ENCODE assay signal across 8 cellular contexts in the genomic region with DNA sequence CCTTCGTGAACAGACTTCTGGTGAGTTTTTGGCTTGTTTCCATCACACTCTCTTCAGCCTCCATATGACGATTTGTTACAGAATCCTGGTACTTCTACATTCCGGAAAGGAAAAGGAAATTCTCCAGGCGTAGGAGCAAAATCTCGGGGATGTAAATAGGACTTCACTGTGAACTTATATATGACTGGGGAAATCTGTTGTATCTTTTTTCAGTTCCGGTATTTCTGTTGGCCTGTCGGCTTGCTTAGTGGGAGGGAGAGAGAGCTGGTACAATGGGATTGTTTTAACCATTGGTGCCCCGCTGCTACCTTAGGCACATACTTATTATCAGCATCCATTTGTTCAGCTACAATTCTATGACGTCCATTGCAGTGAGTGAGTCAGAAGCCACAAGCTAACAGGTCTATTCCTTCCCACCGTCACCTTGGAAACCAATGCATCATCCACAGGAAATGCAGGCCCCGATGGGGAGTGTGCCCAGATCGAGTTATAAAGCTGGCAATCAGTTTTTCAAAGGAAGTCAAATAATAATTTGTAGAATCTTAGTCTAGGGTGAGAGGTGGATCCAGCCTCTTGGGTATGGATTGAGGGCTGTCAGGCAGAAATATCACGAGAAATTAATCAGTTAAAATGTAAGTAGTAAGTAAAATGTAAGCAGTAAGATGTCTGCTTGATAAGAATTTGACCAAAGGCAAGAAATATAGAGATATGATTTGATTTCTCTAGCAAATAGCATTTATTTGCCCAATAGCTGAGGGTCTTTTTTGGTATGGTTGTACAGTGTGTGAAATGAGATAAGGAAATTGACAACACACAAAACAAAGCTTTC.
A peak's percentile ranks its signal among the peaks of the same experiment; 100 is the strongest.
DNase-seq lines count a peak whose midpoint lies in the region; ATAC-seq, FAIRE-seq and TF ChIP-seq lines count a peak whose summit lies in the region.

No MANE protein-coding gene starts in this region.

- no peaks in the 10 kb centered on the region for H3K36me3 ChIP-seq in astrocyte (ENCODE audit: insufficient read depth, low read length)
- no peaks in the 10 kb centered on the region for H3K36me3 ChIP-seq in left lung
- no peaks in the 10 kb centered on the region for H3K36me3 ChIP-seq in suprapubic skin

- H2AFZ ChIP-seq in astrocyte (ENCODE audit: low read depth, low read length): peak overlapping the region; percentile 53

- peak; percentile 63 for DNase-seq in HS-27A (ENCODE audit: low read depth)
- peak; percentile 84 for DNase-seq in T-helper 2 cell treated with Interferon-gamma antibody and Interleukin-4, amounts not matched to agents 5 μg/mL and 100 μg/mL, for 36 hours (ENCODE audit: low spot score)
- DNase-seq in astrocyte (ENCODE audit: low read depth): peak; percentile 100
- no peak for DNase-seq in left lung
- peak; percentile 58 for DNase-seq in stimulated activated CD8-positive, alpha-beta memory T cell treated with anti-CD3 and anti-CD28 coated beads, Interleukin-15, amount 100 ng/mL, for 1 hour (ENCODE audit: low read depth)
- DNase-seq in NCI-H1048 (lab: John Stamatoyannopoulos, UW): no peak
- DNase-seq in NCI-H2029 (lab: John Stamatoyannopoulos, UW): no peak
- DNase-seq in suprapubic skin (ENCODE audit: low spot score in 2 of 2): no peak

- no peaks in the 10 kb centered on the region for H3K27me3 ChIP-seq in astrocyte (ENCODE audit: insufficient read depth, low read length)
- H3K27me3 ChIP-seq in left lung: no peaks in the 10 kb centered on the region
- H3K27me3 ChIP-seq in suprapubic skin: no peaks in the 10 kb centered on the region

- peaks cover 50% of the 10 kb centered on the region for H3K4me1 Mint-ChIP-seq in T-helper 2 cell treated with Interferon-gamma antibody and Interleukin-4, amounts not matched to agents 5 μg/mL and 100 μg/mL, for 36 hours (ENCODE audit: low read depth)
- peaks cover 36% of the 10 kb centered on the region for H3K4me1 Mint-ChIP-seq in astrocyte (ENCODE audit: low read depth, unreplicated experiment)

- WGBS in suprapubic skin: 54% methylated on average over 13 of the region's 13 CpGs

- no peaks in the 10 kb centered on the region for H3K79me2 ChIP-seq in astrocyte (ENCODE audit: insufficient read depth, low read length)

- H3K27me3 Mint-ChIP-seq in T-helper 2 cell treated with Interferon-gamma antibody and Interleukin-4, amounts not matched to agents 5 μg/mL and 100 μg/mL, for 36 hours (ENCODE audit: low read depth): no peaks in the 10 kb centered on the region
- no peaks in the 10 kb centered on the region for H3K27me3 Mint-ChIP-seq in astrocyte (ENCODE audit: low read depth, unreplicated experiment)

- H3K9me3 ChIP-seq in astrocyte (ENCODE audit: insufficient read depth, low read depth, low read length) (no peaks in the 10 kb centered on the region), left lung (no peaks in the 10 kb centered on the region), suprapubic skin (peaks cover 4% of the 10 kb centered on the region)

- H3K4me3 ChIP-seq in astrocyte (ENCODE audit: insufficient read depth, low read depth, low read length) (peak overlapping the region; percentile 43), left lung (no peak overlapping the region), suprapubic skin (no peak overlapping the region)

- ATAC-seq in left lung: peak; percentile 63

- peak overlapping the region; percentile 84 for H3K9ac ChIP-seq in astrocyte (ENCODE audit: low read length)

- intact Hi-C loops in left lung (cut with DNase I): no loop called here

- TF ChIP-seq CTCF in astrocyte (IDR thresholded peaks at IDR 0.05; ENCODE audit: insufficient read depth, low read depth, low read length) (no peak), left lung (IDR thresholded peaks at IDR 0.05) (no peak), suprapubic skin (IDR thresholded peaks at IDR 0.05) (no peak)

- TF ChIP-seq EP300 in suprapubic skin (IDR thresholded peaks at IDR 0.05): no peak

- peak overlapping the region; percentile 82 for H3K4me2 ChIP-seq in astrocyte (ENCODE audit: low read length)

- peak; percentile 72 for FAIRE-seq in astrocyte (lab: Jason Lieb, UNC)

- H3K36me3 Mint-ChIP-seq in T-helper 2 cell treated with Interferon-gamma antibody and Interleukin-4, amounts not matched to agents 5 μg/mL and 100 μg/mL, for 36 hours (ENCODE audit: low read depth): no peaks in the 10 kb centered on the region
- no peaks in the 10 kb centered on the region for H3K36me3 Mint-ChIP-seq in astrocyte (ENCODE audit: low read depth, unreplicated experiment)

- H3K4me1 ChIP-seq in astrocyte (ENCODE audit: insufficient read depth, low read length) (peaks cover 32% of the 10 kb centered on the region), left lung (peaks cover 0 to 48% of the 10 kb centered on the region in 2 donors), suprapubic skin (no peaks in the 10 kb centered on the region)

- no peak for TF ChIP-seq POLR2A in suprapubic skin (IDR thresholded peaks at IDR 0.05)

- peak overlapping the region; percentile 61 for H3K4me3 Mint-ChIP-seq in T-helper 2 cell treated with Interferon-gamma antibody and Interleukin-4, amounts not matched to agents 5 μg/mL and 100 μg/mL, for 36 hours
- peak overlapping the region; percentile 8 for H3K4me3 Mint-ChIP-seq in astrocyte (ENCODE audit: unreplicated experiment)

- H3K9me3 Mint-ChIP-seq in T-helper 2 cell treated with Interferon-gamma antibody and Interleukin-4, amounts not matched to agents 5 μg/mL and 100 μg/mL, for 36 hours: no peaks in the 10 kb centered on the region
- peaks cover 3% of the 10 kb centered on the region for H3K9me3 Mint-ChIP-seq in astrocyte (ENCODE audit: unreplicated experiment)

- H3K27ac ChIP-seq in astrocyte (ENCODE audit: low read depth, low read length) (peak overlapping the region; percentile 94), left lung (peak overlapping the region in 1 of 2 donors; percentile 3), suprapubic skin (no peak overlapping the region)

- no peaks in the 10 kb centered on the region for H4K20me1 ChIP-seq in astrocyte (ENCODE audit: insufficient read depth, low read length)

- peak overlapping the region; percentile 92 for H3K27ac Mint-ChIP-seq in T-helper 2 cell treated with Interferon-gamma antibody and Interleukin-4, amounts not matched to agents 5 μg/mL and 100 μg/mL, for 36 hours
- H3K27ac Mint-ChIP-seq in astrocyte (ENCODE audit: unreplicated experiment): peak overlapping the region; percentile 99

Comparison
In these comparisons a context has a peak if more than half of its experiments do, and no peak if none do; other contexts are left out.
1. DNase-seq: peak in HS-27A (single experiment), T-helper 2 cell treated with Interferon-gamma antibody and Interleukin-4, amounts not matched to agents 5 μg/mL and 100 μg/mL, for 36 hours (single experiment), astrocyte (single experiment) and stimulated activated CD8-positive, alpha-beta memory T cell treated with anti-CD3 and anti-CD28 coated beads, Interleukin-15, amount 100 ng/mL, for 1 hour (single experiment); none in left lung (0 of 2), NCI-H1048 (single experiment), NCI-H2029 (single experiment) and suprapubic skin (0 of 2).